Comparison of ENCODE assay signal across 20 cellular contexts in the genomic region with DNA sequence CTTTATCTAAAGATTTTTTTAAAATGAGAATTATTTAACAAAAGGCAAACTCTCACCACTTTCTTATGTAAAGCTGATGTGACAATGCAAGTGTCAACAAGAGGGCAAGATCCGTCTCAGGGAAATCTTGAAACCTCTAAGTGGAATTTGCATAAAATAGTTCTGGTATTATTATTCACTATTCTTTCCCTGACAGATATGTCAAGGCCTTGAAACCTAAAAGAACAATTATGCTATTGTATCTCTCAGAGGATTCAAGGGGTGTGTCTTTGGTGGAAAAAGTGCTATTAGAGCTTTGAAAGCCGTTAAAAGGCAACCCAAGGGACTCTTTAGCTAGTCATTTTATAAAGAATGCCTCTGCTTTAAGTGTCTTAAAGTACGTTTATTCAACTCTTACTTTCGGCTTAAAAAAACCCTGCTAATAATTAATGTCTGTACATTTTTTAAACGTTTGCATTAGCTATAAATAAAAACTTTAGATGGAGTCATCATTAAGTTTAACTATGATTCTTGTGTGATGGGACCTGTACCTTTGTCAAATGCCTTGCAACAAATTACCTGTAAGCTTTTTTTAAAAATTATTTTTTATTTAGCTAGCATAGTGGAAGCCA.
"Had no signal": no experiment of that assay in that cellular context is flagged by ENCODE, and none has a peak within 500 bp of the region (broad histone marks: within the 10 kb centered on the region; RNA-seq: fewer than 3 reads in every experiment).

No MANE protein-coding gene starts in this region.

- DNase-seq: activated CD4-positive, alpha-beta T cell treated with anti-CD3 and anti-CD28 coated beads, Interleukin-2, amount 10 ng/mL, durations not matched to agents 7 days and 5 days; activated CD8-positive, alpha-beta T cell treated with anti-CD3 and anti-CD28 coated beads, Interleukin-2, amount 10 ng/mL, durations not matched to agents 7 days and 5 days; activated naive CD4-positive, alpha-beta T cell treated with anti-CD3 and anti-CD28 coated beads for 36 hours; activated T-cell treated with anti-CD3 and anti-CD28 coated beads, Interleukin-2, amount 50 U/mL, for 4 hours; body of pancreas; foreskin keratinocyte; hippocampal formation; lower lobe of right lung; naive thymus-derived CD8-positive, alpha-beta T cell; ovary; right lobe of liver; small intestine; stimulated activated CD4-positive, alpha-beta T cell treated with anti-CD3 and anti-CD28 coated beads, Interleukin-15, amount 100 ng/mL, for 24 hours; stimulated activated CD4-positive, alpha-beta T cell treated with anti-CD3 and anti-CD28 coated beads, Interleukin-4, amount 100 ng/mL, for 1 hour; stimulated activated naive CD8-positive, alpha-beta T cell treated with anti-CD3 and anti-CD28 coated beads, Interleukin-15, amount 100 ng/mL, for 72 hours; transverse colon; uterus had no signal

- H3K4me1 ChIP-seq: body of pancreas, foreskin keratinocyte, lower lobe of right lung, right lobe of liver, suprapubic skin, transverse colon, uterus had no signal

- ATAC-seq: activated CD4-positive, CD25-positive, alpha-beta regulatory T cell treated with anti-CD3 and anti-CD28 coated beads, Interleukin-2, amount 50 U/mL, for 24 hours; activated CD8-positive, alpha-beta T cell treated with anti-CD3 and anti-CD28 coated beads, Interleukin-2, amount 10 ng/mL, durations not matched to agents 7 days and 5 days; activated T-cell treated with anti-CD3 and anti-CD28 coated beads, Interleukin-2, amount 50 U/mL, for 4 hours; body of pancreas; foreskin keratinocyte; lower lobe of right lung; naive thymus-derived CD8-positive, alpha-beta T cell; right lobe of liver; stimulated activated naive CD8-positive, alpha-beta T cell treated with anti-CD3 and anti-CD28 coated beads, Interleukin-15, amount 100 ng/mL, for 72 hours had no signal

- H3K27me3 ChIP-seq: body of pancreas, ovary, right lobe of liver, suprapubic skin, transverse colon, uterus had no signal

- H3K27ac ChIP-seq: body of pancreas, epithelial cell of prostate, foreskin keratinocyte, lower lobe of right lung, ovary, right lobe of liver, suprapubic skin, transverse colon, uterus had no signal

- H3K4me3 ChIP-seq: body of pancreas, lower lobe of right lung, ovary, right lobe of liver, suprapubic skin, transverse colon, uterus had no signal

- H3K9me3 ChIP-seq: body of pancreas, lower lobe of right lung, ovary, right lobe of liver, suprapubic skin, transverse colon, uterus had no signal

- H3K36me3 ChIP-seq: lower lobe of right lung, ovary, right lobe of liver, suprapubic skin, transverse colon, uterus had no signal
